8 cellular contexts compared by ENCODE assay signal in genomic region chr2:181781082-181781786, GRCh38.
DNase-seq lines count a peak whose midpoint lies in the region; ATAC-seq, FAIRE-seq and TF ChIP-seq lines count a peak whose summit lies in the region.

No MANE protein-coding gene starts in this region.

- H3K27me3 Mint-ChIP-seq in progenitor cell of endocrine pancreas = no peaks in the 10 kb centered on the region

- no peaks in the 10 kb centered on the region for H3K36me3 Mint-ChIP-seq in progenitor cell of endocrine pancreas (ENCODE audit: insufficient read depth)

- H3K9me3 Mint-ChIP-seq in progenitor cell of endocrine pancreas (ENCODE audit: low read depth) = no peaks in the 10 kb centered on the region

- no peak for FAIRE-seq in RCC 7860 (lab: Jason Lieb, UNC)

- H3K4me1 Mint-ChIP-seq in progenitor cell of endocrine pancreas (ENCODE audit: low read depth) = peaks cover 46% of the 10 kb centered on the region

- DNase-seq in DMS53 (lab: John Stamatoyannopoulos, UW) = peak; percentile 71
- DNase-seq in DMS53 treated with DMSO at 0.1 percent for 48 hours (lab: John Stamatoyannopoulos, UW; ENCODE audit: unreplicated experiment) = no peak
- DNase-seq in RCC 7860 (ENCODE audit: low spot score) = peak; percentile 51
- DNase-seq in progenitor cell of endocrine pancreas (ENCODE audit: low spot score, unreplicated experiment) = no peak
- no peak for DNase-seq in NCI-H1436 (lab: John Stamatoyannopoulos, UW)
- DNase-seq in stimulated activated CD4-positive, alpha-beta T cell treated with anti-CD3 and anti-CD28 coated beads, Interleukin-12 subunit alpha, Interleukin-12 subunit beta, amount 100 ng/mL, for 4 hours = no peak

- peak; percentile 50 for ATAC-seq in HG02943 (IDR thresholded peaks at IDR 0.05; ENCODE audit: low read depth, unreplicated experiment)
- no peak for ATAC-seq in HG02852 (IDR thresholded peaks at IDR 0.05; ENCODE audit: unreplicated experiment)

- peak overlapping the region; percentile 22 for H3K27ac Mint-ChIP-seq in progenitor cell of endocrine pancreas

- H3K4me3 Mint-ChIP-seq in progenitor cell of endocrine pancreas (ENCODE audit: low read depth) = no peak overlapping the region

- no peak for TF ChIP-seq CTCF in progenitor cell of endocrine pancreas (IDR thresholded peaks at IDR 0.05; ENCODE audit: unreplicated experiment)

Comparison
In these comparisons a context has a peak if more than half of its experiments do, and no peak if none do; other contexts are left out.
1. DNase-seq: peak in DMS53 (single experiment) and RCC 7860 (single experiment); none in DMS53 treated with DMSO at 0.1 percent for 48 hours (single experiment), progenitor cell of endocrine pancreas (single experiment), NCI-H1436 (single experiment) and stimulated activated CD4-positive, alpha-beta T cell treated with anti-CD3 and anti-CD28 coated beads, Interleukin-12 subunit alpha, Interleukin-12 subunit beta, amount 100 ng/mL, for 4 hours (single experiment).